8 cellular contexts compared by ENCODE assay signal in the genomic region with DNA sequence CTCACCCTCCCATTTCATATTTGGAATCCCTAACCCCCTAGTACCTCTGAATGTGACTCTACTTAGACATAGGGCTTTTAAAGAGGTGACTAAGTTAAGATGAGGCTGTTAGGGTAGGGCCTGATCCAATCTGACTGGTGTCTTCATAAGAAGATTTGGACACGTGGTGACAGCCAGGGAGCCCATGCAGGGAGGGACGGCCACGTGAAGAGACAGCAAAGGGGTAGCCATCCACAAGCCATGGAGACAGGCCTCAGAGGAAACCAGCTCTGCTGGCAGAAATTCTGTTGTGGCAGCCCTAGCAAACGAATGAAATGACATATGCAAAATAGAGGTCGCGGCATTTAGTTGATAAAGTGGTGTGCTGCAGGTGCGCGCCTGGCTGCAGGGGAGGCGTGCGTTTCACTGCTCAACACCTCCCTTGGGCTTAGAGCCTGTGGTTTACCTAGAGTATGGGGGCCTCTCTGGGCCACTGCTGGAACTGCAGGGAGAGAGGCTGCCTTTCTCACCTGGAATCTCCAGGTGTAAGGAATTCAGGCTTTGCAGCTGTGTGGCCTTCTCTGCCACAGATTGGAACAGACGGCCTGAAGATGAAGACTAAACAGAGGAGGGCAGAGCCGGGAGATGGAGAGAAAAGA. TPM values are rescaled to one million over a fixed set of nuclear protein-coding genes. Genes with fewer than 3 reads are reported as not detected.
A peak's percentile ranks its signal among the peaks of the same experiment; 100 is the strongest.
DNase-seq lines count a peak whose midpoint lies in the region; ATAC-seq and TF ChIP-seq lines count a peak whose summit lies in the region.

No MANE protein-coding gene starts in this region.

- H3K4me1 ChIP-seq in HCT116 (ENCODE audit: control insufficient read depth in 1 of 2, insufficient read depth in 2 of 2, low read length in 2 of 2) (no peaks in the 10 kb centered on the region), gastroesophageal sphincter (peaks cover 0 to 7% (median 0%) of the 10 kb centered on the region in 3 donors), ovary (ENCODE audit: insufficient read depth) (no peaks in the 10 kb centered on the region)

- H3K36me3 ChIP-seq in HCT116 (ENCODE audit: control insufficient read depth in 1 of 2, insufficient read depth in 2 of 2, low read length in 2 of 2), result no peaks in the 10 kb centered on the region
- no peaks in the 10 kb centered on the region for H3K36me3 ChIP-seq in gastroesophageal sphincter
- H3K36me3 ChIP-seq in ovary, result no peaks in the 10 kb centered on the region

- intact Hi-C loops in HCT116 (cut with micrococcal nuclease), result loop anchor here (1.0 to 10.0 kb wide), 3 partner anchors 134 to 532 kb away; no protein-coding TSS in a partner anchor
- intact Hi-C loops in ovary (cut with DNase I), result no loop called here

- TF ChIP-seq CTCF in GM12874 (IDR thresholded peaks at IDR 0.05; ENCODE audit: insufficient read depth, low read depth, low read length), result peak; percentile 49
- TF ChIP-seq CTCF in HCT116 (IDR thresholded peaks at IDR 0.05 in 2 of 3, conservative IDR thresholded peaks at IDR 0.05 in 1 of 3; ENCODE audit: borderline replicate concordance in 1 of 3, insufficient read depth in 1 of 3, low read depth in 2 of 3, low read length in 2 of 3), result peak; percentile 82 to 94 (median 88)
- peak; percentile 24 for TF ChIP-seq CTCF in foreskin fibroblast (IDR thresholded peaks at IDR 0.05; ENCODE audit: low read depth, low read length)
- peak in 2 of 4 experiments; percentile 9 to 30 for TF ChIP-seq CTCF in gastroesophageal sphincter (IDR thresholded peaks at IDR 0.05)
- no peak for TF ChIP-seq CTCF in ovary (IDR thresholded peaks at IDR 0.05)

- H3K9me3 ChIP-seq in HCT116 (ENCODE audit: control insufficient read depth in 1 of 2, insufficient read depth in 1 of 2, low read depth in 1 of 2, low read length in 2 of 2), result peaks cover 0 to 6% of the 10 kb centered on the region in 2 experiments; a peak in 1 of 4 replicates
- peaks cover 0 to 14% (median 0%) of the 10 kb centered on the region in 3 donors for H3K9me3 ChIP-seq in gastroesophageal sphincter
- H3K9me3 ChIP-seq in ovary, result no peaks in the 10 kb centered on the region

- CTCF ChIA-PET in HCT116 (lab: Charles Lee), result interaction anchor here (0.7 to 3.8 kb wide), 28 partner anchors 12 to 534 kb away, joined by 3 to 12 read pairs (median 4); a partner anchor contains a TSS

- H4K20me1 ChIP-seq in HCT116 (ENCODE audit: insufficient read depth), result no peaks in the 10 kb centered on the region

- ATAC-seq in HCT116, result peak; percentile 92
- no peak for ATAC-seq in gastroesophageal sphincter

- BruUV-seq in HCT116 (replicated peaks; lab: Mats Ljungman, UMichigan), result no TSS peak

- H2AFZ ChIP-seq in HCT116 (ENCODE audit: low read depth, low read length, poor library complexity, severe bottlenecking), result no peak overlapping the region

- H3K27ac ChIP-seq in HCT116 (ENCODE audit: low read depth, low read length), result no peak overlapping the region
- no peak overlapping the region for H3K27ac ChIP-seq in gastroesophageal sphincter
- no peak overlapping the region for H3K27ac ChIP-seq in ovary

- TF ChIP-seq EP300 in gastroesophageal sphincter (IDR thresholded peaks at IDR 0.05), result no peak
- no peak for TF ChIP-seq EP300 in ovary (IDR thresholded peaks at IDR 0.05)

- TF ChIP-seq RAD21 in HCT116 (IDR thresholded peaks at IDR 0.05; ENCODE audit: low read depth), result peak; percentile 89

- H3K79me2 ChIP-seq in HCT116 (ENCODE audit: insufficient read depth, low read length), result no peaks in the 10 kb centered on the region

- DNase-seq in HCT116 (ENCODE audit: low read depth, low spot score) (peak; percentile 51), NCI-H146 treated with DMSO at 0.1 percent for 48 hours (lab: John Stamatoyannopoulos, UW; ENCODE audit: unreplicated experiment) (peak; percentile 15), foreskin fibroblast (no peak), ovary (no peak)
- peak; percentile 35 to 49 for DNase-seq in activated CD4-positive, alpha-beta T cell treated with anti-CD3 and anti-CD28 coated beads, Interleukin-2, amount 50 U/mL, for 48 hours
- peak; percentile 25 for DNase-seq in stimulated activated CD4-positive, alpha-beta T cell treated with anti-CD3 and anti-CD28 coated beads, Interleukin-12 subunit alpha, Interleukin-12 subunit beta, amount 100 ng/mL, for 4 hours

- POLR2A ChIA-PET in HCT116 (lab: Charles Lee), result interaction anchor here (0.6 kb wide), 1 partner anchor 1363 kb away, joined by 3 read pairs; no protein-coding TSS in a partner anchor

- TF ChIP-seq POLR2A in HCT116 (IDR thresholded peaks at IDR 0.05; ENCODE audit: borderline replicate concordance, extremely low read depth, insufficient read depth, insufficient read length), result no peak
- TF ChIP-seq POLR2A in gastroesophageal sphincter (IDR thresholded peaks at IDR 0.05), result no peak
- TF ChIP-seq POLR2A in ovary (IDR thresholded peaks at IDR 0.05), result no peak

- no peaks in the 10 kb centered on the region for H3K9me2 ChIP-seq in HCT116 (ENCODE audit: insufficient read depth)

- no peak overlapping the region for H3K9ac ChIP-seq in HCT116 (ENCODE audit: low read length)

- no peak overlapping the region for H3K4me3 ChIP-seq in HCT116 (replicated peaks in 1 of 2; ENCODE audit: low read depth in 1 of 2, low read length in 2 of 2)
- no peak overlapping the region for H3K4me3 ChIP-seq in foreskin fibroblast (ENCODE audit: low read depth in 1 of 2, low read length in 2 of 2)
- no peak overlapping the region for H3K4me3 ChIP-seq in gastroesophageal sphincter
- H3K4me3 ChIP-seq in ovary, result no peak overlapping the region

- H3K27me3 ChIP-seq in HCT116 (ENCODE audit: insufficient read depth, low read length) (no peaks in the 10 kb centered on the region), gastroesophageal sphincter (peaks cover 5% of the 10 kb centered on the region), ovary (no peaks in the 10 kb centered on the region)

- no peak overlapping the region for H3K4me2 ChIP-seq in HCT116 (ENCODE audit: low read length)

- RAD21 ChIA-PET in HCT116 (lab: Charles Lee; ENCODE audit: low non-redundant PET in 1 of 2, low total read pairs in 2 of 2, uncharacterized antibody in 2 of 2, unreplicated experiment in 2 of 2), result interaction anchor here (0.7 to 1.3 kb wide), 4 partner anchors 11 to 300 kb away, joined by 3 to 6 read pairs (median 3); no protein-coding TSS in a partner anchor

- WGBS in gastroesophageal sphincter (ENCODE audit: low coverage in 1 of 2), 2 donors, result 25 to 42% methylated on average over 6 to 11 of the region's 12 CpGs
- 14 to 19% (median 15%) methylated on average over 12 of the region's 12 CpGs for WGBS in ovary, 3 donors

TF ChIP-seq in HCT116, 20 proteins besides CTCF, POLR2A, EP300 and RAD21:
- TF ChIP-seq YY1 (IDR thresholded peaks at IDR 0.05; ENCODE audit: extremely low read depth, insufficient replicate concordance, low read depth, low read length), result peak; percentile 27
- TF ChIP-seq POLR2AphosphoS5 (IDR thresholded peaks at IDR 0.05; ENCODE audit: low read depth, low read length), result no peak

RNA-seq across cellular contexts. Expression of a gene that starts 7.1 kb away (rescaled TPM):
- 4.3 TPM for total RNA-seq in HCT116 (2021; ENCODE audit: unreplicated experiment)
- polyA plus RNA-seq in HCT116 (2012), result 4.4 and 5.5 TPM in 2 replicates
- total RNA-seq in gastroesophageal sphincter, result 10 to 100 TPM; 10.3 to 20.6 (median 14.0) TPM
- total RNA-seq in ovary, result 10 to 100 TPM in 3 of 7 donors, 1 to 10 TPM in 4; 3.2 to 15.9 (median 8.3) TPM
- 10 to 100 TPM in 1 of 2 donors, 1 to 10 TPM in 1; 7.8 to 17.8 TPM for polyA plus RNA-seq in ovary

Comparison
In these comparisons a context has a peak if more than half of its experiments do, and no peak if none do; other contexts are left out.
1. CTCF ChIP-seq: peak in GM12874 (single experiment), HCT116 (3 of 3) and foreskin fibroblast (single experiment); none in ovary (0 of 3).
2. DNase-seq: peak in HCT116 (single experiment), NCI-H146 treated with DMSO at 0.1 percent for 48 hours (single experiment), activated CD4-positive, alpha-beta T cell treated with anti-CD3 and anti-CD28 coated beads, Interleukin-2, amount 50 U/mL, for 48 hours (2 of 2) and stimulated activated CD4-positive, alpha-beta T cell treated with anti-CD3 and anti-CD28 coated beads, Interleukin-12 subunit alpha, Interleukin-12 subunit beta, amount 100 ng/mL, for 4 hours (single experiment); none in foreskin fibroblast (0 of 2) and ovary (0 of 5).